Comparison of ENCODE assay signal across 8 cellular contexts in genomic region chr3:170154569-170155143, GRCh38. TPM values are rescaled to one million over a fixed set of nuclear protein-coding genes. Genes with fewer than 3 reads are reported as not detected.
DNase-seq lines count a peak whose midpoint lies in the region; ATAC-seq and TF ChIP-seq lines count a peak whose summit lies in the region.

No MANE protein-coding gene starts in this region.

- BruUV-seq in OCI-LY7 (replicated peaks; lab: Mats Ljungman, UMichigan) = TSS peak; percentile 94

- H3K27ac ChIP-seq in OCI-LY7 (ENCODE audit: low read depth, low read length, poor library complexity, severe bottlenecking) = peak overlapping the region; percentile 98
- peak overlapping the region; percentile 79 to 86 for H3K27ac ChIP-seq in mucosa of rectum (ENCODE audit: low read depth in 2 of 2, low read length in 2 of 2)

- no peaks in the 10 kb centered on the region for H3K27me3 Mint-ChIP-seq in T-helper 2 cell treated with Interferon-gamma antibody and Interleukin-4, amounts not matched to agents 5 μg/mL and 100 μg/mL, for 36 hours (ENCODE audit: low read depth)

- peaks cover 9% of the 10 kb centered on the region; the same call in 1 of the 2 replicates for H3K9me3 ChIP-seq in OCI-LY7 (ENCODE audit: low read length)
- no peaks in the 10 kb centered on the region for H3K9me3 ChIP-seq in mucosa of rectum (ENCODE audit: control insufficient read depth in 2 of 2, low read length in 2 of 2)

- H3K27me3 ChIP-seq in mucosa of rectum (ENCODE audit: control insufficient read depth in 2 of 2, insufficient read depth in 2 of 2, low read length in 2 of 2) = no peaks in the 10 kb centered on the region

- TF ChIP-seq CTCF in OCI-LY7 (conservative IDR thresholded peaks at IDR 0.05; ENCODE audit: low read length) = no peak

- peak overlapping the region; percentile 52 for H3K4me3 ChIP-seq in OCI-LY7 (ENCODE audit: low read depth, low read length, poor library complexity, severe bottlenecking)
- H3K4me3 ChIP-seq in mucosa of rectum (ENCODE audit: low read length in 2 of 2) = peak overlapping the region; percentile 32 to 48

- peaks cover 71% of the 10 kb centered on the region for H3K36me3 ChIP-seq in OCI-LY7 (ENCODE audit: insufficient read depth, low read length)
- peaks cover 3 to 10% of the 10 kb centered on the region in 2 donors for H3K36me3 ChIP-seq in mucosa of rectum (ENCODE audit: control insufficient read depth in 2 of 2, insufficient read depth in 2 of 2, low read length in 2 of 2)

- peak overlapping the region; percentile 13 to 52 for H3K9ac ChIP-seq in mucosa of rectum (ENCODE audit: low read depth in 1 of 2, low read length in 2 of 2)

- H3K4me1 ChIP-seq in OCI-LY7 (ENCODE audit: insufficient read depth, low read length, poor library complexity, severe bottlenecking) (peaks cover 82% of the 10 kb centered on the region), mucosa of rectum (ENCODE audit: control insufficient read depth in 2 of 2, insufficient read depth in 2 of 2, low read length in 2 of 2) (peaks cover 8 to 19% of the 10 kb centered on the region in 2 donors)

- intact Hi-C loops in OCI-LY7 (cut with micrococcal nuclease; ENCODE audit: unreplicated experiment) = loop anchor here (1.0 to 10.0 kb wide), 3 partner anchors 26 to 210 kb away; no protein-coding TSS in a partner anchor

- POLR2A ChIA-PET in OCI-LY7 (lab: Charles Lee) = interaction anchor here (0.6 to 8.6 kb wide), 25 partner anchors 8 to 215 kb away, joined by 3 to 86 read pairs (median 5); partner anchors contain the start of gene PHC3

- H3K4me2 ChIP-seq in OCI-LY7 (ENCODE audit: low read length) = peak overlapping the region; percentile 84

- no peaks in the 10 kb centered on the region for H3K9me3 Mint-ChIP-seq in T-helper 2 cell treated with Interferon-gamma antibody and Interleukin-4, amounts not matched to agents 5 μg/mL and 100 μg/mL, for 36 hours

- no peak for DNase-seq in T-helper 2 cell treated with Interferon-gamma antibody and Interleukin-4, amounts not matched to agents 5 μg/mL and 100 μg/mL, for 36 hours (ENCODE audit: low spot score)
- DNase-seq in T-helper 2 cell (no peak), OCI-LY7 (ENCODE audit: low spot score) (peak; percentile 90), activated gamma-delta T cell treated with Interleukin-2 at 50 U/mL for 16 hours (no peak), NCI-H524 treated with DMSO at 0.1 percent for 48 hours (lab: John Stamatoyannopoulos, UW) (no peak)
- DNase-seq in central memory CD4-positive, alpha-beta T cell = no peak

- H3K4me3 Mint-ChIP-seq in T-helper 2 cell treated with Interferon-gamma antibody and Interleukin-4, amounts not matched to agents 5 μg/mL and 100 μg/mL, for 36 hours = peak overlapping the region; percentile 72

- H3K4me1 Mint-ChIP-seq in T-helper 2 cell treated with Interferon-gamma antibody and Interleukin-4, amounts not matched to agents 5 μg/mL and 100 μg/mL, for 36 hours (ENCODE audit: low read depth) = peaks cover 19% of the 10 kb centered on the region

- ATAC-seq in HG02852 (IDR thresholded peaks at IDR 0.05; ENCODE audit: unreplicated experiment) = peak; percentile 89

- H3K9me2 ChIP-seq in OCI-LY7 (ENCODE audit: insufficient read depth, low read length) = no peaks in the 10 kb centered on the region

- CTCF ChIA-PET in OCI-LY7 (lab: Charles Lee; ENCODE audit: unreplicated experiment) = interaction anchor here (1.0 to 1.1 kb wide), 3 partner anchors 9 to 22 kb away, joined by 3 read pairs; no protein-coding TSS in a partner anchor

- H4K20me1 ChIP-seq in OCI-LY7 (ENCODE audit: insufficient read depth, low read length) = no peaks in the 10 kb centered on the region

- peaks cover 89% of the 10 kb centered on the region for H3K79me2 ChIP-seq in OCI-LY7 (ENCODE audit: insufficient read depth, low read depth, low read length)

- H2AFZ ChIP-seq in OCI-LY7 (ENCODE audit: low read length) = no peak overlapping the region

- peaks cover 41% of the 10 kb centered on the region for H3K36me3 Mint-ChIP-seq in T-helper 2 cell treated with Interferon-gamma antibody and Interleukin-4, amounts not matched to agents 5 μg/mL and 100 μg/mL, for 36 hours (ENCODE audit: low read depth)

- H3K27ac Mint-ChIP-seq in T-helper 2 cell treated with Interferon-gamma antibody and Interleukin-4, amounts not matched to agents 5 μg/mL and 100 μg/mL, for 36 hours = peak overlapping the region; percentile 82

RNA-seq across cellular contexts. Expression of gene PHC3, which starts 26.9 kb away (rescaled TPM):
- total RNA-seq in OCI-LY7 (2014; rRNA removed; shearing (Covaris generic)) = 36.1 and 40.6 TPM in 2 replicates
- 89.7 and 104 TPM in 2 replicates for total RNA-seq in OCI-LY7 (2022)
